10 cellular contexts compared by ENCODE assay signal in the genomic region with DNA sequence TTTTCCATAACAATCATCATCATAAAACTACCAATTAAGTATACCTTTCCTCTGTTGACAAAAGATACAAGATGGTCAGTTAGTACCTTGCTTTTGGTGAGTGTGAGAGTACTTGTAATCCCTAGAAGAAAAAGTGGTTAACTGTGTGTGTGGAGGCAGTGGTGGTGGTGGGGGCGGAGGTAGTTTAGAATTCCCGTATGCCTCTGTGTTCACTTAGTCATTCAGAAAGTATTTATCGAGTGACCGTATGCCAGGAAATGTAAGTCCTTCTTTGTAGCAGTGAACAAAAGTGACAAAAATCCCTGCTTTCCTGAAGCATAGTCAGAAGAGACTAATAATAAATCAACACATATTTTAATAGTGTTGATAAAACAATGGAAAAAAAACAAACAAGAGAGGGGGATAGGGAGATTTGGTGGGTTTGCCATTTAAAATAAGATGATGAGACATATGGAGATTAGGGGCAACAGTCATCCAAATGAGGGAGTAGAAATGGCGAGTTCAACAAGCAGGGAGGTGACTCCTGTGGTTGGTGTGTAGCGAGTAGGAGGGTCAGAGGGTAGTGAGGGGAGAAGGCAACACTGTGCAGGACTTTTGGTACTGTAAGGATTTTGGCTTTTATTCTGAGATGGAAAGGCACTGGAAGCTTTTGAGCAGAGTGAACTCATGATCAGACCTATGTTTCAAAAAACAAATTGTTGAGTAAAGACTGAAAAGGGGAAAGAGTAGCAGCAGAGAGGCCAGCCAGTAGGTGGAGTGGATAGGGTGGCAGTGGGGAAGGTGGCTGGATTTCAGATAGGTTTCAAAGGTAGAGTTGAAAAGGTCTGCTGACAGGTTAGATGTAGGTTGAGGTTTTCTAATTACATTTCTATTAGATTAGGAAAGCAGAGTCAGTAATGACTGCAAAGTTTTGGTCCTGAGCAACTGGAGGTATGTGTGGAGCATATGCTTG. TPM values are rescaled to one million over a fixed set of nuclear protein-coding genes. Genes with fewer than 3 reads are reported as not detected.
DNase-seq lines count a peak whose midpoint lies in the region; ATAC-seq and TF ChIP-seq lines count a peak whose summit lies in the region.
"Had no signal": no experiment of that assay in that cellular context is flagged by ENCODE, and none has a peak within 500 bp of the region (broad histone marks: within the 10 kb centered on the region; RNA-seq: fewer than 3 reads in every experiment).

No MANE protein-coding gene starts in this region.

- in situ Hi-C loops in Panc1 (cut with HindIII; ENCODE audit: low pct_unique_long_range_greater_than_20kb, low sequenced_read_pairs): no loop called here

- CTCF ChIA-PET in activated CD4-positive, alpha-beta memory T cell treated with anti-CD3 and anti-CD28 coated beads for 36 hours (lab: Charles Lee): no interaction called here
- CTCF ChIA-PET in activated CD4-positive, alpha-beta memory T cell treated with anti-CD3 and anti-CD28 coated beads, Interleukin-2, amount 10 ng/mL, durations not matched to agents 7 days and 5 days (lab: Charles Lee): no interaction called here
- CTCF ChIA-PET in Panc1 (lab: Charles Lee): no interaction called here
- CTCF ChIA-PET in CD8-positive, alpha-beta T cell (lab: Charles Lee): no interaction called here

- H3K27me3 ChIP-seq in Panc1 (ENCODE audit: control insufficient read depth, insufficient read depth, low read length) (no peaks in the 10 kb centered on the region), tibial artery (no peaks in the 10 kb centered on the region)
- no peaks in the 10 kb centered on the region for H3K27me3 ChIP-seq in CD8-positive, alpha-beta T cell (ENCODE audit: insufficient read depth, low read length)
- H3K27me3 ChIP-seq: Peyer's patch had no signal

- peaks cover 14% of the 10 kb centered on the region for H3K36me3 Mint-ChIP-seq in activated CD4-positive, alpha-beta memory T cell treated with anti-CD3 and anti-CD28 coated beads for 36 hours
- H3K36me3 Mint-ChIP-seq in activated CD4-positive, alpha-beta memory T cell treated with anti-CD3 and anti-CD28 coated beads, Interleukin-2, amount 10 ng/mL, durations not matched to agents 7 days and 5 days (ENCODE audit: low read depth): peaks cover 15% of the 10 kb centered on the region
- H3K36me3 Mint-ChIP-seq in CD8-positive, alpha-beta T cell: peaks cover 16% of the 10 kb centered on the region

- H3K9me3 ChIP-seq in Panc1 (ENCODE audit: control insufficient read depth, insufficient read depth, low read depth, low read length) (0 out of 2 replicates have a peak, but pooled peaks cover 2% of the 10 kb centered on the region), tibial artery (no peaks in the 10 kb centered on the region)
- no peaks in the 10 kb centered on the region for H3K9me3 ChIP-seq in CD8-positive, alpha-beta T cell (ENCODE audit: low read length)
- H3K9me3 ChIP-seq: Peyer's patch had no signal

- no peak overlapping the region for H3K27ac Mint-ChIP-seq in activated CD4-positive, alpha-beta memory T cell treated with anti-CD3 and anti-CD28 coated beads for 36 hours
- no peak overlapping the region for H3K27ac Mint-ChIP-seq in activated CD4-positive, alpha-beta memory T cell treated with anti-CD3 and anti-CD28 coated beads, Interleukin-2, amount 10 ng/mL, durations not matched to agents 7 days and 5 days
- no peak overlapping the region for H3K27ac Mint-ChIP-seq in CD8-positive, alpha-beta T cell

- peak; percentile 12; the same call in 1 of the 2 replicates for TF ChIP-seq CTCF in Panc1 (IDR thresholded peaks at IDR 0.05)
- TF ChIP-seq CTCF in fibroblast of mammary gland (conservative IDR thresholded peaks at IDR 0.05; ENCODE audit: control insufficient read depth, insufficient read depth, low read depth, low read length): peak; percentile 3
- no peak for TF ChIP-seq CTCF in tibial artery (IDR thresholded peaks at IDR 0.05)
- no peak for TF ChIP-seq CTCF in CD8-positive, alpha-beta T cell (IDR thresholded peaks at IDR 0.05)

- no TSS peak for BruUV-seq in Panc1 (replicated peaks; lab: Mats Ljungman, UMichigan)

- peaks cover 7% of the 10 kb centered on the region; the same call in 1 of the 2 replicates for H3K4me1 ChIP-seq in Panc1 (ENCODE audit: control insufficient read depth, insufficient read depth, low read length)
- peaks cover 0 to 29% (median 13%) of the 10 kb centered on the region in 4 donors for H3K4me1 ChIP-seq in tibial artery
- no peaks in the 10 kb centered on the region for H3K4me1 ChIP-seq in CD8-positive, alpha-beta T cell (ENCODE audit: insufficient read depth, low read length)
- H3K4me1 ChIP-seq: Peyer's patch had no signal

- H3K27me3 Mint-ChIP-seq in activated CD4-positive, alpha-beta memory T cell treated with anti-CD3 and anti-CD28 coated beads for 36 hours: peaks cover 2% of the 10 kb centered on the region
- peaks cover 6% of the 10 kb centered on the region for H3K27me3 Mint-ChIP-seq in activated CD4-positive, alpha-beta memory T cell treated with anti-CD3 and anti-CD28 coated beads, Interleukin-2, amount 10 ng/mL, durations not matched to agents 7 days and 5 days
- H3K27me3 Mint-ChIP-seq in CD8-positive, alpha-beta T cell (ENCODE audit: low read depth): peaks cover 1% of the 10 kb centered on the region

- H3K27ac ChIP-seq in Panc1 (ENCODE audit: low read length) (peak overlapping the region; percentile 45; the same call in 1 of the 2 replicates), tibial artery (peak overlapping the region; percentile 54 to 57)
- H3K27ac ChIP-seq in CD8-positive, alpha-beta T cell (ENCODE audit: low read depth, low read length): no peak overlapping the region
- H3K27ac ChIP-seq: Peyer's patch had no signal

- intact Hi-C loops in activated CD4-positive, alpha-beta memory T cell treated with anti-CD3 and anti-CD28 coated beads for 36 hours (cut with micrococcal nuclease): no loop called here
- intact Hi-C loops in Panc1 (cut with micrococcal nuclease; ENCODE audit: unreplicated experiment) (no loop called here), tibial artery (cut with DNase I; ENCODE audit: low total_unique reads) (no loop called here)
- intact Hi-C loops in CD8-positive, alpha-beta T cell (cut with DNase I, micrococcal nuclease): no loop called here

- no peaks in the 10 kb centered on the region for H3K4me1 Mint-ChIP-seq in activated CD4-positive, alpha-beta memory T cell treated with anti-CD3 and anti-CD28 coated beads for 36 hours (ENCODE audit: low read depth)
- H3K4me1 Mint-ChIP-seq in activated CD4-positive, alpha-beta memory T cell treated with anti-CD3 and anti-CD28 coated beads, Interleukin-2, amount 10 ng/mL, durations not matched to agents 7 days and 5 days: no peaks in the 10 kb centered on the region
- H3K4me1 Mint-ChIP-seq in CD8-positive, alpha-beta T cell (ENCODE audit: low read depth): no peaks in the 10 kb centered on the region

- H3K4me3 ChIP-seq in Panc1 (ENCODE audit: low read depth in 2 of 2, low read length in 2 of 2) (no peak overlapping the region), fibroblast of mammary gland (ENCODE audit: control insufficient read depth, low read depth, low read length) (no peak overlapping the region), tibial artery (no peak overlapping the region)
- H3K4me3 ChIP-seq in CD8-positive, alpha-beta T cell (ENCODE audit: low read depth, low read length): no peak overlapping the region
- H3K4me3 ChIP-seq: Peyer's patch had no signal

- POLR2A ChIA-PET in activated CD4-positive, alpha-beta memory T cell treated with anti-CD3 and anti-CD28 coated beads for 36 hours (lab: Charles Lee): no interaction called here
- POLR2A ChIA-PET in activated CD4-positive, alpha-beta memory T cell treated with anti-CD3 and anti-CD28 coated beads, Interleukin-2, amount 10 ng/mL, durations not matched to agents 7 days and 5 days (lab: Charles Lee): no interaction called here
- POLR2A ChIA-PET in Panc1 (lab: Charles Lee): no interaction called here
- POLR2A ChIA-PET in CD8-positive, alpha-beta T cell (lab: Charles Lee): no interaction called here

- ATAC-seq in Panc1: peak; percentile 97
- ATAC-seq in CD8-positive, alpha-beta T cell: no peak

- H3K36me3 ChIP-seq in Panc1 (ENCODE audit: control insufficient read depth, insufficient read depth, low read length) (no peaks in the 10 kb centered on the region; the same call in 1 of the 2 replicates), tibial artery (peaks cover 4 to 17% (median 14%) of the 10 kb centered on the region in 3 donors)
- peaks cover 3% of the 10 kb centered on the region for H3K36me3 ChIP-seq in CD8-positive, alpha-beta T cell (ENCODE audit: insufficient read depth, low read length)

- no peaks in the 10 kb centered on the region for H3K9me3 Mint-ChIP-seq in activated CD4-positive, alpha-beta memory T cell treated with anti-CD3 and anti-CD28 coated beads for 36 hours
- no peaks in the 10 kb centered on the region for H3K9me3 Mint-ChIP-seq in activated CD4-positive, alpha-beta memory T cell treated with anti-CD3 and anti-CD28 coated beads, Interleukin-2, amount 10 ng/mL, durations not matched to agents 7 days and 5 days
- H3K9me3 Mint-ChIP-seq in CD8-positive, alpha-beta T cell: no peaks in the 10 kb centered on the region

- peak; percentile 14 for DNase-seq in activated CD4-positive, alpha-beta memory T cell treated with anti-CD3 and anti-CD28 coated beads for 36 hours
- no peak for DNase-seq in activated CD4-positive, alpha-beta memory T cell treated with anti-CD3 and anti-CD28 coated beads, Interleukin-2, amount 10 ng/mL, durations not matched to agents 7 days and 5 days
- peak; percentile 36 for DNase-seq in Panc1 (ENCODE audit: low read depth, low spot score)
- peak; percentile 82 for DNase-seq in fibroblast of mammary gland (ENCODE audit: low read depth)
- DNase-seq in tibial artery: no peak
- DNase-seq in epidermal melanocyte (ENCODE audit: insufficient read length, low spot score): no peak
- no peak for DNase-seq in C1 segment of cervical spinal cord (lab: John Stamatoyannopoulos, UW)
- DNase-seq in CD8-positive, alpha-beta T cell: no peak
- DNase-seq: Karpas-422, Peyer's patch had no signal

- no peak overlapping the region for H3K4me3 Mint-ChIP-seq in activated CD4-positive, alpha-beta memory T cell treated with anti-CD3 and anti-CD28 coated beads for 36 hours
- no peak overlapping the region for H3K4me3 Mint-ChIP-seq in activated CD4-positive, alpha-beta memory T cell treated with anti-CD3 and anti-CD28 coated beads, Interleukin-2, amount 10 ng/mL, durations not matched to agents 7 days and 5 days
- H3K4me3 Mint-ChIP-seq in CD8-positive, alpha-beta T cell: no peak overlapping the region

RNA-seq across cellular contexts. Expression of a gene that starts 40.3 kb away (rescaled TPM):
- total RNA-seq in activated CD4-positive, alpha-beta memory T cell treated with anti-CD3 and anti-CD28 coated beads for 36 hours: not detected
- under 1 TPM; 0.08 to 0.30 TPM for total RNA-seq in activated CD4-positive, alpha-beta memory T cell treated with anti-CD3 and anti-CD28 coated beads, Interleukin-2, amount 10 ng/mL, durations not matched to agents 7 days and 5 days
- total RNA-seq in Panc1 (2021; ENCODE audit: unreplicated experiment): not detected
- polyA plus RNA-seq in Panc1 (2012; ENCODE audit: insufficient read length): not detected
- not detected for total RNA-seq in CD8-positive, alpha-beta T cell

Comparison
In these comparisons a context has a peak if more than half of its experiments do, and no peak if none do; other contexts are left out.
1. DNase-seq: peak in activated CD4-positive, alpha-beta memory T cell treated with anti-CD3 and anti-CD28 coated beads for 36 hours (single experiment), Panc1 (single experiment) and fibroblast of mammary gland (single experiment); none in activated CD4-positive, alpha-beta memory T cell treated with anti-CD3 and anti-CD28 coated beads, Interleukin-2, amount 10 ng/mL, durations not matched to agents 7 days and 5 days (single experiment), tibial artery (0 of 2), epidermal melanocyte (single experiment), C1 segment of cervical spinal cord (0 of 14) and CD8-positive, alpha-beta T cell (0 of 7).
2. CTCF ChIP-seq: peak in Panc1 (single experiment) and fibroblast of mammary gland (single experiment); none in tibial artery (0 of 2) and CD8-positive, alpha-beta T cell (single experiment).